Comparison of ENCODE assay signal across 9 cellular contexts in genomic region chr2:209771474-209772292, GRCh38. TPM values are rescaled to one million over a fixed set of nuclear protein-coding genes. Genes with fewer than 3 reads are reported as not detected.
DNase-seq lines count a peak whose midpoint lies in the region; ATAC-seq and FAIRE-seq lines count a peak whose summit lies in the region.
"Had no signal": no experiment of that assay in that cellular context is flagged by ENCODE, and none has a peak within 500 bp of the region (broad histone marks: within the 10 kb centered on the region; RNA-seq: fewer than 3 reads in every experiment).

Gene UNC80 (plus strand): TSS chr2:209771832. CDS start chr2:209772073, 241 bp downstream.

- no peak for ATAC-seq in GM19328 (IDR thresholded peaks at IDR 0.05; ENCODE audit: unreplicated experiment)

- H3K27me3 ChIP-seq in neuronal stem cell (ENCODE audit: control insufficient read depth in 3 of 3, insufficient read depth in 3 of 3, low read depth in 1 of 3, low read length in 3 of 3), result peaks cover 0 to 8% (median 2%) of the 10 kb centered on the region in 3 experiments

- peak within 1 kb of the TSS; percentile 74 to 92 for H3K4me3 ChIP-seq in neuronal stem cell (ENCODE audit: low read length in 2 of 2)

- DNase-seq in AG08395 (ENCODE audit: low spot score) (peak; percentile 77), GM19239 (ENCODE audit: insufficient read length, low spot score) (peak; percentile 21), NCI-H1930 (lab: John Stamatoyannopoulos, UW) (peak; percentile 26 to 54), germinal center (ENCODE audit: low spot score) (peak; percentile 10), neuronal stem cell (ENCODE audit: low spot score) (peak; percentile 89)
- no peak for DNase-seq in effector CD8-positive, alpha-beta T cell (lab: John Stamatoyannopoulos, UW)

- no peak within 1 kb of the TSS for H2AK5ac ChIP-seq in neuronal stem cell (ENCODE audit: low read depth, low read length)

- H3K36me3 ChIP-seq in neuronal stem cell (replicated peaks in 1 of 2; ENCODE audit: control insufficient read depth in 2 of 2, insufficient read depth in 2 of 2, low read length in 2 of 2), result peaks cover 0 to 2% of the 10 kb centered on the region in 2 donors

- H3K4ac ChIP-seq in neuronal stem cell (ENCODE audit: low read length), result no peak within 1 kb of the TSS

- H3K27ac Mint-ChIP-seq in activated naive CD8-positive, alpha-beta T cell, result no peak within 1 kb of the TSS
- H3K27ac Mint-ChIP-seq: dendritic cell treated with granulocyte-macrophage colony-stimulating factor and Interleukin-4, amounts not matched to agents 40 ng/mL and 50 ng/mL, for 4 days had no signal

- peak within 1 kb of the TSS; percentile 98 for H2AFZ ChIP-seq in neuronal stem cell (ENCODE audit: low read length)

- peak within 1 kb of the TSS; percentile 83 for H3K4me2 ChIP-seq in neuronal stem cell (ENCODE audit: insufficient read depth, low read length, poor library complexity, severe bottlenecking)

- FAIRE-seq in GM19239 (lab: Jason Lieb, UNC), result no peak

- peaks cover 4% of the 10 kb centered on the region for H3K9me3 Mint-ChIP-seq in activated naive CD8-positive, alpha-beta T cell (ENCODE audit: low read depth)
- H3K9me3 Mint-ChIP-seq: dendritic cell treated with granulocyte-macrophage colony-stimulating factor and Interleukin-4, amounts not matched to agents 40 ng/mL and 50 ng/mL, for 4 days had no signal

- H3K79me1 ChIP-seq in neuronal stem cell (ENCODE audit: low read depth, low read length), result no peaks in the 10 kb centered on the region

- H4K8ac ChIP-seq in neuronal stem cell (ENCODE audit: low read depth, low read length), result no peak within 1 kb of the TSS

- peaks cover 27% of the 10 kb centered on the region for H3K27me3 Mint-ChIP-seq in activated naive CD8-positive, alpha-beta T cell

- H2BK120ac ChIP-seq in neuronal stem cell (ENCODE audit: low read depth, low read length), result no peak within 1 kb of the TSS

- H2BK12ac ChIP-seq in neuronal stem cell (ENCODE audit: low read length), result no peak within 1 kb of the TSS

- H2BK15ac ChIP-seq in neuronal stem cell (ENCODE audit: low read length), result no peak within 1 kb of the TSS

- no CpG with 5 or more reads among the region's 73 CpGs for WGBS in neuronal stem cell (ENCODE audit: extremely low coverage in 2 of 2, insufficient read length in 2 of 2, insufficient replicate concordance in 1 of 2), 2 donors

- H3K36me3 Mint-ChIP-seq in activated naive CD8-positive, alpha-beta T cell, result no peaks in the 10 kb centered on the region

- no peak within 1 kb of the TSS for H4K91ac ChIP-seq in neuronal stem cell (ENCODE audit: low read depth, low read length, poor library complexity)

- no peak within 1 kb of the TSS for H3K9ac ChIP-seq in neuronal stem cell (ENCODE audit: low read depth, low read length, poor library complexity)

- no peak within 1 kb of the TSS for H3K27ac ChIP-seq in neuronal stem cell (replicated peaks; ENCODE audit: low read length)

- no peak within 1 kb of the TSS for H2BK5ac ChIP-seq in neuronal stem cell (ENCODE audit: low read length)

- H3K4me3 Mint-ChIP-seq in activated naive CD8-positive, alpha-beta T cell, result peak within 1 kb of the TSS; percentile 18
- H3K4me3 Mint-ChIP-seq: dendritic cell treated with granulocyte-macrophage colony-stimulating factor and Interleukin-4, amounts not matched to agents 40 ng/mL and 50 ng/mL, for 4 days had no signal

- H3K9me3 ChIP-seq in neuronal stem cell (replicated peaks in 1 of 2; ENCODE audit: control insufficient read depth in 2 of 2, insufficient read depth in 1 of 2, low read depth in 1 of 2, low read length in 2 of 2), result no peaks in the 10 kb centered on the region

- H3K4me1 Mint-ChIP-seq in activated naive CD8-positive, alpha-beta T cell (ENCODE audit: low read depth), result peaks cover 4% of the 10 kb centered on the region

- peaks cover 3 to 5% of the 10 kb centered on the region in 2 donors for H3K4me1 ChIP-seq in neuronal stem cell (ENCODE audit: control insufficient read depth in 2 of 2, insufficient read depth in 1 of 2, low read depth in 1 of 2, low read length in 2 of 2)

- H3K23ac ChIP-seq in neuronal stem cell (ENCODE audit: low read depth, low read length, poor library complexity), result peak within 1 kb of the TSS; percentile 73

- no peak within 1 kb of the TSS for H3K14ac ChIP-seq in neuronal stem cell (ENCODE audit: low read length)

- H3K18ac ChIP-seq in neuronal stem cell (ENCODE audit: low read length), result peak within 1 kb of the TSS; percentile 80

RNA-seq across cellular contexts. Expression of gene UNC80, which starts in this region (rescaled TPM):
- polyA plus RNA-seq in neuronal stem cell (2013, experiment 1 of 2), result 1.0 TPM
- polyA plus RNA-seq in neuronal stem cell (2013, experiment 2 of 2), result 0.94 TPM
